Comparison of ENCODE assay signal across 11 cellular contexts in the genomic region with DNA sequence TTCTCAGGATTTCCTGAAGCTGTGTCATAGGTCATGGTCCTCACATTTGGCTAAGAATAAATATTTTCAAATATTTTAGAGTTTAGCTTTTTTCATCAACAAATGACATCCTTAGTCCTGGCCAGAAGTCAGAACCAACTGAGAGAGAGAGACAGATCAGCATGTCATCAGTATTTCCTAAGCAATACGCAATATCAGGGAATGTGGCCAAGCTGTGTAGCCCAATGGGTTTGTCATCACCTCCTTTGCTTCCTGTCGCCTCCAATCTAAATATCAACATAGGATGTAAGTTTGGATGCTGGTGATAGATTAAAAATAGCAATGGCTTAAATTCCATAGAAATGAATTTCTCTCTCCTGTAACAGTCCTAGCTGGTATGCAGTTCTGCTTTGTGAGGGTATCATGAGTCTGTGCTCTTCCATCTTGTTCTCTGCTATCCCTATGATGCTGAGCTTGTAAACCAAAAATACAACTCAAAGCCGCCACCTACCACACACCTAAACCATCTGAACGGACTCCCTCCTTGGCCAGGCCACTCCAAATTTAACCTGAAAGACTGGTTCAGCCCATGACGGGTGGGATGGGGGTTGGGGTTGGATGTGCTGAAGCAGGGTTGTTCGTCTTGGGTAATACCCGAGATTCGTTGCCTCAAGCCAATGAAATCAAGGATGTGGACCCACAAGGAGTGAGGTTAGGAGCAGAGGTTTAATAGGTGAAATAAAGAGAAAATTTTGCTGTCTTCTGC. TPM values are rescaled to one million over a fixed set of nuclear protein-coding genes. Genes with fewer than 3 reads are reported as not detected.
A peak's percentile ranks its signal among the peaks of the same experiment; 100 is the strongest.
DNase-seq lines count a peak whose midpoint lies in the region; ATAC-seq and TF ChIP-seq lines count a peak whose summit lies in the region.
"Had no signal": no experiment of that assay in that cellular context is flagged by ENCODE, and none has a peak within 500 bp of the region (broad histone marks: within the 10 kb centered on the region; RNA-seq: fewer than 3 reads in every experiment).

No MANE protein-coding gene starts in this region.

- H3K36me3 ChIP-seq in RWPE2 (ENCODE audit: low read depth) (no peaks in the 10 kb centered on the region), SJCRH30 (no peaks in the 10 kb centered on the region)

- H3K27ac ChIP-seq in RWPE2 (ENCODE audit: poor library complexity, severe bottlenecking) (peak overlapping the region; percentile 34), SJCRH30 (no peak overlapping the region)

- peaks cover 20% of the 10 kb centered on the region for H3K27me3 Mint-ChIP-seq in stimulated activated memory B cell treated with anti-CD40 and anti-IgM and Interleukin-4, amounts not matched to agents 10 μg/mL and 1 μg/mL and 100 μg/mL, for 72 hours

- H3K4me1 ChIP-seq in RWPE2 (ENCODE audit: insufficient read depth, poor library complexity, severe bottlenecking) (peaks cover 28% of the 10 kb centered on the region), SJCRH30 (no peaks in the 10 kb centered on the region)

- H3K36me3 Mint-ChIP-seq in stimulated activated memory B cell treated with anti-CD40 and anti-IgM and Interleukin-4, amounts not matched to agents 10 μg/mL and 1 μg/mL and 100 μg/mL, for 72 hours, result no peaks in the 10 kb centered on the region
- H3K36me3 Mint-ChIP-seq: naive B cell had no signal

- H3K4me3 Mint-ChIP-seq in stimulated activated memory B cell treated with anti-CD40 and anti-IgM and Interleukin-4, amounts not matched to agents 10 μg/mL and 1 μg/mL and 100 μg/mL, for 72 hours, result no peak overlapping the region
- H3K4me3 Mint-ChIP-seq: naive B cell had no signal

- H3K4me1 Mint-ChIP-seq in stimulated activated memory B cell treated with anti-CD40 and anti-IgM and Interleukin-4, amounts not matched to agents 10 μg/mL and 1 μg/mL and 100 μg/mL, for 72 hours, result peaks cover 11% of the 10 kb centered on the region

- DNase-seq in ELR (ENCODE audit: low read depth) (peak; percentile 94), RWPE2 (ENCODE audit: low spot score) (no peak), fibroblast of gingiva (ENCODE audit: low read depth) (peak; percentile 93), pulmonary artery endothelial cell (ENCODE audit: low read depth, low spot score) (peak; percentile 98), SJCRH30 (no peak), DMS153 (lab: John Stamatoyannopoulos, UW) (no peak), mesenteric fat pad (ENCODE audit: low spot score) (no peak)
- DNase-seq: naive B cell; NCI-H2081; stimulated activated CD4-positive, alpha-beta T cell treated with anti-CD3 and anti-CD28 coated beads, Interleukin-15, amount 100 ng/mL, for 24 hours had no signal

- no peak overlapping the region for H3K27ac Mint-ChIP-seq in stimulated activated memory B cell treated with anti-CD40 and anti-IgM and Interleukin-4, amounts not matched to agents 10 μg/mL and 1 μg/mL and 100 μg/mL, for 72 hours

- H3K27me3 ChIP-seq in RWPE2 (ENCODE audit: insufficient read depth, poor library complexity, severe bottlenecking) (no peaks in the 10 kb centered on the region), SJCRH30 (no peaks in the 10 kb centered on the region; the same call in 1 of the 2 replicates)

- H3K4me3 ChIP-seq in RWPE2 (ENCODE audit: severe bottlenecking) (no peak overlapping the region), SJCRH30 (no peak overlapping the region)

- H3K9me3 Mint-ChIP-seq in stimulated activated memory B cell treated with anti-CD40 and anti-IgM and Interleukin-4, amounts not matched to agents 10 μg/mL and 1 μg/mL and 100 μg/mL, for 72 hours, result peaks cover 6% of the 10 kb centered on the region

- peak; percentile 36; the same call in 2 of the 3 replicates for ATAC-seq in RWPE2 (ENCODE audit: low read depth)
- ATAC-seq in stimulated activated memory B cell treated with anti-CD40 and anti-IgM and Interleukin-4, amounts not matched to agents 10 μg/mL and 1 μg/mL and 100 μg/mL, for 72 hours, result no peak

- TF ChIP-seq CTCF in RWPE2 (IDR thresholded peaks at IDR 0.05; ENCODE audit: poor library complexity, severe bottlenecking), result no peak

- H3K9me3 ChIP-seq in RWPE2 (ENCODE audit: severe bottlenecking), result no peaks in the 10 kb centered on the region
- no peaks in the 10 kb centered on the region for H3K9me3 ChIP-seq in SJCRH30 (replicated peaks)

RNA-seq across cellular contexts. Expression of gene IGSF23, which starts 10.0 kb away (rescaled TPM):
- total RNA-seq in pulmonary artery endothelial cell, result 0.25 and 0.46 TPM in 2 replicates
- not detected in 2 replicates for total RNA-seq in SJCRH30 (2014; rRNA removed; shearing (Covaris generic))
- total RNA-seq in mesenteric fat pad, result not detected

RNA-seq across cellular contexts. Expression of gene PVR, which starts 40.3 kb away (rescaled TPM):
- total RNA-seq in pulmonary artery endothelial cell (187 and 206 TPM in 2 replicates), mesenteric fat pad (30.3 TPM)
- total RNA-seq in SJCRH30 (2014; rRNA removed; shearing (Covaris generic)), result 42.2 and 45.4 TPM in 2 replicates

Comparison
In these comparisons a context has a peak if more than half of its experiments do, and no peak if none do; other contexts are left out.
1. DNase-seq: peak in ELR (single experiment), fibroblast of gingiva (single experiment) and pulmonary artery endothelial cell (single experiment); none in RWPE2 (single experiment), SJCRH30 (0 of 2), DMS153 (single experiment) and mesenteric fat pad (single experiment).